Comparison of ENCODE assay signal across 8 cellular contexts in the genomic region with DNA sequence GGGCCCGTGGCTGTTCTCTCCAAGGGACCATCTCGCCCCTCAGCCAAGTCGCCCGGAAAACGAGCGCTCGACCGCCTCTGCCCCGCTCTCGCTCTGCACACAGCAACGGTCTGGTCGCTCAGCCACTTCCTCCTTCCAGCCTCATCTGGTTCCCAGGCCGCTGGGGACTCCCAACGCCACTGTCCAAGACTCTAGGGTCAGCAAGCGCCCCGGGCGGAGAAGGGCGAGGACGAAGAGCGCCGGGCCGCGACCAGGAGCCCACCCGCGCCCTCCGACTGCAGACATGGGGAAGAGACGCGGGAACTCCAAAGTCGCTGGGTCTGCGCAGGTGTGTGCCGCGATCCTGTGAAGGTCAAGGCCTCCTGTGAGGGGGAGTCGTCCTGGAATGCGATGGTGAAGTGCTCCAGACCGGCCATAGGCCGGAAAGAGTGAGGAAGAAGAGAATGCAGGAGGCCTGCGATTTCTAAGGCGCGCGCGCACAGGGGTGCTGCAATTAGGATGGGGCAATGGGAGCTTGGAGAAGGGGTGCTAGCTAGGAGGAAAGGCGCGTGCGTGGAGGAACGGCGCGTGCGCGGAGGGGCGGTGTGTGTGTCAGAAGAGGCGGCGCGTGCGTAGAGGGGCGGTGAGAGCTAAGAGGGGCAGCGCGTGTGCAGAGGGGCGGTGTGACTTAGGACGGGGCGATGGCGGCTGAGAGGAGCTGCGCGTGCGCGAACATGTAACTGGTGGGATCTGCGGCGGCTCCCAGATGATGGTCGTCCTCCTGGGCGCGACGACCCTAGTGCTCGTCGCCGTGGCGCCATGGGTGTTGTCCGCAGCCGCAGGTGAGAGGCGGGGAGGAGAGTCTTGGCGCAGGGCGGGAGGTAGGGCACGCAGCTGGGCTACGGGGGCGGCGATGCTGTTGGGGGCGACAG.
DNase-seq lines count a peak whose midpoint lies in the region; ATAC-seq and TF ChIP-seq lines count a peak whose summit lies in the region.

Gene IFNAR1, plus strand, starts transcription at position 660 of the 911 bp plus-strand sequence. Its CDS starts 86 bp downstream, at position 746.

- TF ChIP-seq CTCF in coronary artery (IDR thresholded peaks at IDR 0.05): no peak

- peak within 1 kb of the TSS; percentile 98 for H3K4me3 ChIP-seq in BLaER1
- peak within 1 kb of the TSS; percentile 94 for H3K4me3 ChIP-seq in coronary artery

- H3K9me3 ChIP-seq in BLaER1: peaks cover under 1% of the 10 kb centered on the region; the same call in 1 of the 2 replicates

- peak within 1 kb of the TSS; percentile 94 for H3K9ac ChIP-seq in BLaER1

- peak within 1 kb of the TSS; percentile 95 for H3K4me2 ChIP-seq in BLaER1

- peak; percentile 97 for DNase-seq in NCI-H524 treated with DMSO at 0.1 percent for 48 hours (lab: John Stamatoyannopoulos, UW)
- peak; percentile 99 for DNase-seq in activated CD4-positive, alpha-beta T cell treated with anti-CD3 and anti-CD28 coated beads for 48 hours
- peak; percentile 99 for DNase-seq in coronary artery (ENCODE audit: low spot score)
- DNase-seq in left kidney (ENCODE audit: low read depth, low spot score): peak; percentile 99
- DNase-seq in stimulated activated CD4-positive, alpha-beta T cell treated with anti-CD3 and anti-CD28 coated beads, Interleukin-2, amount 100 ng/mL, for 24 hours: peak; percentile 99

- peaks cover 25% of the 10 kb centered on the region for H3K4me1 ChIP-seq in BLaER1

- H3K27ac ChIP-seq in BLaER1 (peak within 1 kb of the TSS; percentile 90), coronary artery (peak within 1 kb of the TSS; percentile 96 to 99)

- ATAC-seq in GM19324 (IDR thresholded peaks at IDR 0.05; ENCODE audit: low FRiP score, unreplicated experiment): peak; percentile 92
- ATAC-seq in HG03460 (IDR thresholded peaks at IDR 0.05; ENCODE audit: unreplicated experiment): peak; percentile 83

- peaks cover 30% of the 10 kb centered on the region for H4K20me1 ChIP-seq in BLaER1

- H3K27me3 ChIP-seq in BLaER1: no peaks in the 10 kb centered on the region

- H3K36me3 ChIP-seq in BLaER1: peaks cover 12% of the 10 kb centered on the region; the same call in 1 of the 2 replicates

Comparison
In these comparisons a context has a peak if more than half of its experiments do, and no peak if none do; other contexts are left out.
1. Peak in every context shown above with its lines: DNase-seq, ATAC-seq, H3K4me3 ChIP-seq and H3K27ac ChIP-seq.